In genomic region chr1:31746687-31747086, GRCh38 we compare ENCODE assay signal across 1 cellular context.
TF ChIP-seq lines count a peak whose summit lies in the region.

No MANE protein-coding gene starts in this region.

TF ChIP-seq in GM23338, 12 proteins besides CTCF, POLR2A, EP300 and RAD21:
- TF ChIP-seq EZH2 (IDR thresholded peaks at IDR 0.05; ENCODE audit: low read depth, unreplicated experiment) (no peak), ETS1 (IDR thresholded peaks at IDR 0.05) (no peak)
